1 cellular context compared by ENCODE assay signal in the genomic region with DNA sequence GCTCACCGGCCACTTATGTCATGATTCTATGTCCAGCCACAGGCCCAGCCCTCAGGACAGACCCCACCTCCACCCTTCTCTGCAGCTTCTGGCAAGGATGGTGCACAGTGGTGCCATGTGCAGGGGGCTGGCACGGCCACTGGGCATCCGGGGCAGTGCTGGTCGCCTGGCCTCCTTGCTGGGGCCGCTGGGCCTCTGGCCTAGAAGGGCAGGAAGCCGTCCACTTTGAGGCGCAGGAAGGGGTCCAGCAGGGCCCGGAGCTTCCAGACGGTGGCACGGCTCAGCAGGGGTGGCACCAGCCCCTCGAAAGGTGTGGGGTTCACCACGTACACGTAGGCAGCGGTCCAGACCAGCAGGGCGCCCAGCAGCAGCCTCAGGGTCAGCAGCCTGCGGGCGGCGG.
TF ChIP-seq lines count a peak whose summit lies in the region.

No MANE protein-coding gene starts in this region.

TF ChIP-seq in H1, 55 proteins besides CTCF, POLR2A, EP300 and RAD21:
- TF ChIP-seq ASH2L (IDR thresholded peaks at IDR 0.05; ENCODE audit: low read length) (no peak), KDM4A (IDR thresholded peaks at IDR 0.05; ENCODE audit: low read depth, low read length, severe bottlenecking) (no peak), CHD2 (IDR thresholded peaks at IDR 0.05; ENCODE audit: low read length) (no peak), JUN (IDR thresholded peaks at IDR 0.05; ENCODE audit: low read depth, low read length) (no peak), SIX5 (IDR thresholded peaks at IDR 0.05; ENCODE audit: low read depth, low read length) (no peak), RXRA (IDR thresholded peaks at IDR 0.05; ENCODE audit: insufficient read depth, low read depth, low read length) (no peak), HDAC6 (IDR thresholded peaks at IDR 0.05; ENCODE audit: low read depth, low read length) (no peak), TAF1 (IDR thresholded peaks at IDR 0.05; ENCODE audit: low read depth, low read length) (no peak), CBX5 (IDR thresholded peaks at IDR 0.05; ENCODE audit: low read depth, low read length) (no peak), CBX8 (IDR thresholded peaks at IDR 0.05; ENCODE audit: borderline replicate concordance, low read depth, low read length) (no peak), EGR1 (IDR thresholded peaks at IDR 0.05; ENCODE audit: borderline replicate concordance, low read depth, low read length) (no peak), KDM1A (IDR thresholded peaks at IDR 0.05; ENCODE audit: borderline replicate concordance, low read length) (no peak), RNF2 (IDR thresholded peaks at IDR 0.05; ENCODE audit: borderline replicate concordance, low read depth, low read length, missing control alignments, poor library complexity, severe bottlenecking) (no peak), CHD1 (IDR thresholded peaks at IDR 0.05; ENCODE audit: low read depth, low read length) (no peak), YY1 (IDR thresholded peaks at IDR 0.05; ENCODE audit: low read depth, low read length) (no peak), BRCA1 (IDR thresholded peaks at IDR 0.05; ENCODE audit: low read depth, low read length) (no peak), SP1 (IDR thresholded peaks at IDR 0.05; ENCODE audit: low read depth, low read length) (no peak), CEBPB (IDR thresholded peaks at IDR 0.05; ENCODE audit: low read depth, low read length) (no peak)
- TF ChIP-seq, protein P1, sequence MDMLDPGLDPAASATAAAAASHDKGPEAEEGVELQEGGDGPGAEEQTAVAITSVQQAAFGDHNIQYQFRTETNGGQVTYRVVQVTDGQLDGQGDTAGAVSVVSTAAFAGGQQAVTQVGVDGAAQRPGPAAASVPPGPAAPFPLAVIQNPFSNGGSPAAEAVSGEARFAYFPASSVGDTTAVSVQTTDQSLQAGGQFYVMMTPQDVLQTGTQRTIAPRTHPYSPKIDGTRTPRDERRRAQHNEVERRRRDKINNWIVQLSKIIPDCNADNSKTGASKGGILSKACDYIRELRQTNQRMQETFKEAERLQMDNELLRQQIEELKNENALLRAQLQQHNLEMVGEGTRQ (IDR thresholded peaks at IDR 0.05; ENCODE audit: low read length) = no peak
